Comparison of ENCODE assay signal across 19 cellular contexts in the genomic region with DNA sequence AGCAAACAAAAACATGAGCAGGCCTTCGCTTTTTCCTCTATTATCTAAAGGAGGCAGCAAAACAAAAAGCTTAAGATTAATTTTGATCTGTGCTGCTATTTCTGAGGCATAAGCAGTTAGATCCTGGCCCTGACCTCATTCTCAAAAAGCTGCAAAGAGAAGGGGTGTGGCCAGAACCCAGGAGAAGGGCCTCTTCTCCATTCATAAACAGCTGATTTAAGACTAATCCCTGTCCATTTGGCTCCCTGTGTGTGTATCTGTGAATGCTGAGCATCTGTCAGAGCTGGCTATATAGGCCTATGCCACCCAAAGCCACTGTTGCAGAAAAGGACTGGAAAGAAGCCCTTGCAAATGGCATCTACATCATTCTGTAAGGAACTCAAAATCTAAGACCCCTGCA.
DNase-seq lines count a peak whose midpoint lies in the region; ATAC-seq and TF ChIP-seq lines count a peak whose summit lies in the region.
"Had no signal": no experiment of that assay in that cellular context is flagged by ENCODE, and none has a peak within 500 bp of the region (broad histone marks: within the 10 kb centered on the region; RNA-seq: fewer than 3 reads in every experiment).

No MANE protein-coding gene starts in this region.

- H3K4me3 ChIP-seq in SK-N-SH (ENCODE audit: low read depth in 2 of 2, low read length in 1 of 2) (no peak overlapping the region), uterus (no peak overlapping the region)
- H3K4me3 ChIP-seq: BLaER1 treated with 17β-estradiol and CSF1 and Interleukin-3, amounts not matched to agents 10 nM and 100 nM had no signal

- H3K36me3 ChIP-seq in SK-N-SH (replicated peaks in 1 of 2; ENCODE audit: control insufficient read depth in 1 of 2, insufficient read depth in 2 of 2, low read length in 1 of 2): peaks cover 7 to 16% of the 10 kb centered on the region in 2 experiments
- H3K36me3 ChIP-seq in uterus: no peaks in the 10 kb centered on the region

- TF ChIP-seq RAD21 in SK-N-SH (IDR thresholded peaks at IDR 0.05; ENCODE audit: low read length): no peak

- no peak overlapping the region for H2AFZ ChIP-seq in SK-N-SH (ENCODE audit: low read depth)

- CTCF ChIA-PET in SK-N-SH (lab: Yijun Ruan, JAX): interaction anchor here (0.6 to 4.9 kb wide), 12 partner anchors 11 to 459 kb away, joined by 3 to 38 read pairs (median 7); a partner anchor contains a TSS

- POLR2A ChIA-PET in SK-N-SH (lab: Yijun Ruan, JAX): no interaction called here

- H3K9me3 ChIP-seq in SK-N-SH (no peaks in the 10 kb centered on the region), uterus (no peaks in the 10 kb centered on the region)

- peaks cover 0 to 4% (median 3%) of the 10 kb centered on the region in 3 donors for H3K36me3 Mint-ChIP-seq in immature natural killer cell
- H3K36me3 Mint-ChIP-seq: activated naive CD4-positive, alpha-beta T cell treated with anti-CD3 and anti-CD28 coated beads, Interleukin-2, amount 50 U/mL, for 24 hours; WTC11 had no signal

- DNase-seq in SK-N-SH (no peak), NCI-H82 (lab: John Stamatoyannopoulos, UW) (peak; percentile 94), immature natural killer cell (peak in 1 of 3 donors; percentile 9), uterus (no peak)
- DNase-seq: ACHN, aorta, Calu3, HCEC 1CT, NCI-H1092 treated with DMSO at 0.1 percent for 48 hours, NCI-H2107, NCI-H526 treated with DMSO at 0.1 percent for 48 hours, T1000 had no signal

- no peaks in the 10 kb centered on the region for H3K79me2 ChIP-seq in SK-N-SH (ENCODE audit: insufficient read depth)

- 88% methylated on average over 1 of the region's 1 CpG for WGBS in SK-N-SH (ENCODE audit: low lambda C conversion rate)

- no peak overlapping the region for H3K9ac ChIP-seq in SK-N-SH
- H3K9ac ChIP-seq: BLaER1 treated with 17β-estradiol and CSF1 and Interleukin-3, amounts not matched to agents 10 nM and 100 nM had no signal

- H3K4me3 Mint-ChIP-seq in immature natural killer cell: peak overlapping the region; percentile 10 to 61 (median 20)
- H3K4me3 Mint-ChIP-seq: activated naive CD4-positive, alpha-beta T cell treated with anti-CD3 and anti-CD28 coated beads, Interleukin-2, amount 50 U/mL, for 24 hours; WTC11 had no signal

- H3K27ac ChIP-seq in SK-N-SH (ENCODE audit: low read depth in 2 of 2, low read length in 1 of 2) (no peak overlapping the region), uterus (peak overlapping the region; percentile 26 to 39)
- H3K27ac ChIP-seq: BLaER1 treated with 17β-estradiol and CSF1 and Interleukin-3, amounts not matched to agents 10 nM and 100 nM had no signal

- no peaks in the 10 kb centered on the region for H3K9me3 Mint-ChIP-seq in immature natural killer cell
- H3K9me3 Mint-ChIP-seq: activated naive CD4-positive, alpha-beta T cell treated with anti-CD3 and anti-CD28 coated beads, Interleukin-2, amount 50 U/mL, for 24 hours had no signal

- intact Hi-C loops in uterus (cut with DNase I; ENCODE audit: low total_unique reads): no loop called here

- H3K27me3 ChIP-seq in SK-N-SH (ENCODE audit: insufficient read depth) (no peaks in the 10 kb centered on the region), uterus (no peaks in the 10 kb centered on the region)
- H3K27me3 ChIP-seq: BLaER1 treated with 17β-estradiol and CSF1 and Interleukin-3, amounts not matched to agents 10 nM and 100 nM had no signal

- peaks cover 35 to 45% of the 10 kb centered on the region in 2 donors for H3K4me1 Mint-ChIP-seq in immature natural killer cell
- H3K4me1 Mint-ChIP-seq: activated naive CD4-positive, alpha-beta T cell treated with anti-CD3 and anti-CD28 coated beads, Interleukin-2, amount 50 U/mL, for 24 hours had no signal

- peak overlapping the region; percentile 6 to 81 (median 58) for H3K27ac Mint-ChIP-seq in immature natural killer cell
- H3K27ac Mint-ChIP-seq: activated naive CD4-positive, alpha-beta T cell treated with anti-CD3 and anti-CD28 coated beads, Interleukin-2, amount 50 U/mL, for 24 hours; WTC11 had no signal

- H3K27me3 Mint-ChIP-seq in immature natural killer cell (ENCODE audit: low read depth in 3 of 3): peaks cover 0 to 5% (median 0%) of the 10 kb centered on the region in 3 donors
- H3K27me3 Mint-ChIP-seq: activated naive CD4-positive, alpha-beta T cell treated with anti-CD3 and anti-CD28 coated beads, Interleukin-2, amount 50 U/mL, for 24 hours had no signal

- H3K4me1 ChIP-seq in SK-N-SH (ENCODE audit: control insufficient read depth in 1 of 2, insufficient read depth in 2 of 2, low read depth in 1 of 2, low read length in 1 of 2): peaks cover 7 to 15% of the 10 kb centered on the region in 2 experiments; a peak in 2 of 4 replicates
- H3K4me1 ChIP-seq in uterus: peaks cover 0 to under 1% of the 10 kb centered on the region in 2 donors

- no peak for TF ChIP-seq EP300 in SK-N-SH (IDR thresholded peaks at IDR 0.05; ENCODE audit: borderline replicate concordance in 1 of 2, low read depth in 1 of 2, low read length in 1 of 2)

- peaks cover 4% of the 10 kb centered on the region for H3F3A ChIP-seq in SK-N-SH (replicated peaks; ENCODE audit: insufficient read depth)

- peak; percentile 15 for ATAC-seq in SK-N-SH treated with all-trans-retinoic acid at 6 μM for 48 hours
- no peak for ATAC-seq in GM18858 (IDR thresholded peaks at IDR 0.05; ENCODE audit: unreplicated experiment)
- no peak for ATAC-seq in HG03108 (IDR thresholded peaks at IDR 0.05; ENCODE audit: unreplicated experiment)
- ATAC-seq in activated CD4-positive, CD25-positive, alpha-beta regulatory T cell treated with anti-CD3 and anti-CD28 coated beads, Interleukin-2, amount 50 U/mL, for 24 hours: no peak
- ATAC-seq: WTC11 had no signal

- H4K20me1 ChIP-seq in SK-N-SH (ENCODE audit: insufficient read depth): no peaks in the 10 kb centered on the region

- TF ChIP-seq POLR2A in uterus (IDR thresholded peaks at IDR 0.05): no peak

- no peak for TF ChIP-seq CTCF in SK-N-SH (IDR thresholded peaks at IDR 0.05)
- TF ChIP-seq CTCF in uterus (IDR thresholded peaks at IDR 0.05): no peak

- H3K9me2 ChIP-seq in SK-N-SH: no peaks in the 10 kb centered on the region

- no peak overlapping the region for H3K4me2 ChIP-seq in SK-N-SH
- H3K4me2 ChIP-seq: BLaER1 treated with 17β-estradiol and CSF1 and Interleukin-3, amounts not matched to agents 10 nM and 100 nM had no signal

TF ChIP-seq in SK-N-SH treated with all-trans-retinoic acid at 6 μM for 48 hours, 23 proteins besides CTCF, POLR2A, EP300 and RAD21 (continues in another document):
- TF ChIP-seq PPARA (CRISPR knock-in tag; IDR thresholded peaks at IDR 0.05; ENCODE audit: borderline replicate concordance): no peak
- TF ChIP-seq, protein P1, sequence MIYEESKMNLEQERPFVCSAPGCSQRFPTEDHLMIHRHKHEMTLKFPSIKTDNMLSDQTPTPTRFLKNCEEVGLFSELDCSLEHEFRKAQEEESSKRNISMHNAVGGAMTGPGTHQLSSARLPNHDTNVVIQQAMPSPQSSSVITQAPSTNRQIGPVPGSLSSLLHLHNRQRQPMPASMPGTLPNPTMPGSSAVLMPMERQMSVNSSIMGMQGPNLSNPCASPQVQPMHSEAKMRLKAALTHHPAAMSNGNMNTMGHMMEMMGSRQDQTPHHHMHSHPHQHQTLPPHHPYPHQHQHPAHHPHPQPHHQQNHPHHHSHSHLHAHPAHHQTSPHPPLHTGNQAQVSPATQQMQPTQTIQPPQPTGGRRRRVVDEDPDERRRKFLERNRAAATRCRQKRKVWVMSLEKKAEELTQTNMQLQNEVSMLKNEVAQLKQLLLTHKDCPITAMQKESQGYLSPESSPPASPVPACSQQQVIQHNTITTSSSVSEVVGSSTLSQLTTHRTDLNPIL (CRISPR knock-in tag; IDR thresholded peaks at IDR 0.05; ENCODE audit: low read depth): no peak

TF ChIP-seq in SK-N-SH, 30 proteins besides CTCF, POLR2A, EP300 and RAD21 (continues in another document):
- no peak for TF ChIP-seq JUND (IDR thresholded peaks at IDR 0.05)
- TF ChIP-seq RCOR1 (IDR thresholded peaks at IDR 0.05; ENCODE audit: low read length): no peak
- no peak for TF ChIP-seq MXI1 (IDR thresholded peaks at IDR 0.05; ENCODE audit: low read depth, low read length)
- no peak for TF ChIP-seq SIN3A (IDR thresholded peaks at IDR 0.05; ENCODE audit: borderline replicate concordance, low read depth, low read length)
- TF ChIP-seq, protein P2, sequence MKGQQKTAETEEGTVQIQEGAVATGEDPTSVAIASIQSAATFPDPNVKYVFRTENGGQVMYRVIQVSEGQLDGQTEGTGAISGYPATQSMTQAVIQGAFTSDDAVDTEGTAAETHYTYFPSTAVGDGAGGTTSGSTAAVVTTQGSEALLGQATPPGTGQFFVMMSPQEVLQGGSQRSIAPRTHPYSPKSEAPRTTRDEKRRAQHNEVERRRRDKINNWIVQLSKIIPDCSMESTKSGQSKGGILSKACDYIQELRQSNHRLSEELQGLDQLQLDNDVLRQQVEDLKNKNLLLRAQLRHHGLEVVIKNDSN (IDR thresholded peaks at IDR 0.05; ENCODE audit: borderline replicate concordance, low read depth): no peak
- no peak for TF ChIP-seq SMC3 (IDR thresholded peaks at IDR 0.05; ENCODE audit: low read depth, low read length)
- TF ChIP-seq, protein P3, sequence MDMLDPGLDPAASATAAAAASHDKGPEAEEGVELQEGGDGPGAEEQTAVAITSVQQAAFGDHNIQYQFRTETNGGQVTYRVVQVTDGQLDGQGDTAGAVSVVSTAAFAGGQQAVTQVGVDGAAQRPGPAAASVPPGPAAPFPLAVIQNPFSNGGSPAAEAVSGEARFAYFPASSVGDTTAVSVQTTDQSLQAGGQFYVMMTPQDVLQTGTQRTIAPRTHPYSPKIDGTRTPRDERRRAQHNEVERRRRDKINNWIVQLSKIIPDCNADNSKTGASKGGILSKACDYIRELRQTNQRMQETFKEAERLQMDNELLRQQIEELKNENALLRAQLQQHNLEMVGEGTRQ (IDR thresholded peaks at IDR 0.05; ENCODE audit: borderline replicate concordance, low read depth, low read length): no peak
- TF ChIP-seq CHD2 (IDR thresholded peaks at IDR 0.05; ENCODE audit: low read length, partially characterized antibody): no peak
- TF ChIP-seq, protein P4, sequence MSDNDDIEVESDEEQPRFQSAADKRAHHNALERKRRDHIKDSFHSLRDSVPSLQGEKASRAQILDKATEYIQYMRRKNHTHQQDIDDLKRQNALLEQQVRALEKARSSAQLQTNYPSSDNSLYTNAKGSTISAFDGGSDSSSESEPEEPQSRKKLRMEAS (IDR thresholded peaks at IDR 0.05; ENCODE audit: low read depth): no peak
- TF ChIP-seq, protein P5, sequence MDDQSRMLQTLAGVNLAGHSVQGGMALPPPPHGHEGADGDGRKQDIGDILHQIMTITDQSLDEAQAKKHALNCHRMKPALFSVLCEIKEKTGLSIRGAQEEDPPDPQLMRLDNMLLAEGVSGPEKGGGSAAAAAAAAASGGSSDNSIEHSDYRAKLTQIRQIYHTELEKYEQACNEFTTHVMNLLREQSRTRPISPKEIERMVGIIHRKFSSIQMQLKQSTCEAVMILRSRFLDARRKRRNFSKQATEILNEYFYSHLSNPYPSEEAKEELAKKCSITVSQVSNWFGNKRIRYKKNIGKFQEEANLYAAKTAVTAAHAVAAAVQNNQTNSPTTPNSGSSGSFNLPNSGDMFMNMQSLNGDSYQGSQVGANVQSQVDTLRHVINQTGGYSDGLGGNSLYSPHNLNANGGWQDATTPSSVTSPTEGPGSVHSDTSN (IDR thresholded peaks at IDR 0.05): no peak
- TF ChIP-seq POLR2AphosphoS5 (IDR thresholded peaks at IDR 0.05; ENCODE audit: low read depth, low read length): no peak
- TF ChIP-seq ELF1 (IDR thresholded peaks at IDR 0.05): no peak

Comparison
In these comparisons a context has a peak if more than half of its experiments do, and no peak if none do; other contexts are left out.
1. H3K27ac ChIP-seq: peak in uterus (2 of 2); none in SK-N-SH (0 of 2).